21 cellular contexts compared by ENCODE assay signal in the genomic region with DNA sequence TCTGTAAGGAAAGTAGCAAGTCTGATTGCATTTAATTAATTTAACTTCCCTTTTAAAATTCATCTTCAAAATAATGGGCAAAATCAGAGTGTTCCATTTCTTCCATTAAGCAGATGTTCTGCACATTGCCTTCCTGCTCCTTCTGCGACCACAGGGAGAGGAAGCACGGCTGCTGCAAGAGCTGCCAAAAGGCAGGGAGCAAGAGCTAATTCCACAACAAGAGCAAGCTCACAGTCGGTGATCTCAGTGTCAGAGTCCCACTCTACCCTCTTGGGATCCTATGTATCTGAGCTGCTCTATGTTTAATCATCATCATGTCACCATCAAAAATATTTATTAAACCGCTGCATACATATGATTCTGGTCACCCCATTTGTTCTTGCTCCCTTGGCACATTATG.
DNase-seq lines count a peak whose midpoint lies in the region.
"Had no signal": no experiment of that assay in that cellular context is flagged by ENCODE, and none has a peak within 500 bp of the region (broad histone marks: within the 10 kb centered on the region; RNA-seq: fewer than 3 reads in every experiment).

No MANE protein-coding gene starts in this region.

- no peaks in the 10 kb centered on the region for H3K36me3 ChIP-seq in trophoblast cell (ENCODE audit: control insufficient read depth in 1 of 2, insufficient read depth in 2 of 2, low read length in 2 of 2)
- H3K36me3 ChIP-seq: BLaER1 treated with 17β-estradiol and CSF1 and Interleukin-3, amounts not matched to agents 10 nM and 100 nM had no signal

- no CpG with 5 or more reads among the region's 4 CpGs for WGBS in trophoblast cell (ENCODE audit: extremely low coverage, insufficient coverage, insufficient read length)

- no peak overlapping the region for H3K14ac ChIP-seq in trophoblast cell (ENCODE audit: low read length)

- H3K18ac ChIP-seq in trophoblast cell (ENCODE audit: low read length): no peak overlapping the region

- DNase-seq in NCI-H2107 treated with DMSO at 0.1 percent for 48 hours (lab: John Stamatoyannopoulos, UW; ENCODE audit: unreplicated experiment) (peak; percentile 30), NCI-H2107 (lab: John Stamatoyannopoulos, UW) (no peak), AG20443 (ENCODE audit: low spot score) (peak; percentile 34), NCI-H1694 treated with DMSO at 0.1 percent for 48 hours (lab: John Stamatoyannopoulos, UW) (peak; percentile 15), trophoblast cell (no peak), globus pallidus (ENCODE audit: low spot score) (no peak)
- DNase-seq in activated CD4-positive, alpha-beta T cell treated with anti-CD3 and anti-CD28 coated beads for 48 hours: no peak
- DNase-seq: CD4-positive, alpha-beta T cell; NCI-H1048; NCI-H1436; NCI-H2029; NCI-H2171 treated with DMSO at 0.1 percent for 48 hours; NCI-H524 treated with DMSO at 0.1 percent for 48 hours; NCI-H774; PC-9; Right ventricle myocardium superior; RPMI8226; SW 1271 had no signal

- no peak overlapping the region for H3K4me3 ChIP-seq in trophoblast cell (ENCODE audit: low read depth, low read length)
- H3K4me3 ChIP-seq: BLaER1 treated with 17β-estradiol and CSF1 and Interleukin-3, amounts not matched to agents 10 nM and 100 nM; PC-9 had no signal

- peaks cover 0 to 2% of the 10 kb centered on the region in 2 experiments for H3K4me1 ChIP-seq in trophoblast cell (ENCODE audit: control insufficient read depth in 1 of 2, insufficient read depth in 2 of 2, low read length in 2 of 2)
- H3K4me1 ChIP-seq: BLaER1 treated with 17β-estradiol and CSF1 and Interleukin-3, amounts not matched to agents 10 nM and 100 nM had no signal

- no peak overlapping the region for H2BK12ac ChIP-seq in trophoblast cell (ENCODE audit: low read length)

- no peak overlapping the region for H2AFZ ChIP-seq in trophoblast cell (ENCODE audit: insufficient read depth, low read length, poor library complexity)
- H2AFZ ChIP-seq: PC-9 had no signal

- H4K91ac ChIP-seq in trophoblast cell (ENCODE audit: low read depth, low read length): no peak overlapping the region

- H3K9me3 ChIP-seq in trophoblast cell (ENCODE audit: insufficient read depth, low read depth, low read length): no peaks in the 10 kb centered on the region
- H3K9me3 ChIP-seq: BLaER1 treated with 17β-estradiol and CSF1 and Interleukin-3, amounts not matched to agents 10 nM and 100 nM had no signal

- no peak overlapping the region for H2BK5ac ChIP-seq in trophoblast cell (ENCODE audit: low read depth, low read length, poor library complexity)

- H4K12ac ChIP-seq in trophoblast cell (ENCODE audit: low read depth, low read length): no peak overlapping the region

- no peaks in the 10 kb centered on the region for H3K79me2 ChIP-seq in trophoblast cell (ENCODE audit: control insufficient read depth, insufficient read depth, low read length, poor library complexity)

- no peak overlapping the region for H3K27ac ChIP-seq in trophoblast cell (ENCODE audit: low read depth, low read length)
- H3K27ac ChIP-seq: 22Rv1; BLaER1 treated with 17β-estradiol and CSF1 and Interleukin-3, amounts not matched to agents 10 nM and 100 nM; KMS-11; PC-9 had no signal

- no peak overlapping the region for H2BK120ac ChIP-seq in trophoblast cell (ENCODE audit: insufficient read depth, low read length, poor library complexity)

- H3K4ac ChIP-seq in trophoblast cell (ENCODE audit: low read depth, low read length): no peak overlapping the region

- no peak overlapping the region for H3K4me2 ChIP-seq in trophoblast cell (ENCODE audit: low read length)
- H3K4me2 ChIP-seq: BLaER1 treated with 17β-estradiol and CSF1 and Interleukin-3, amounts not matched to agents 10 nM and 100 nM; KMS-11; PC-9 had no signal

- no peaks in the 10 kb centered on the region for H3K27me3 ChIP-seq in trophoblast cell (ENCODE audit: insufficient read depth, low read length)
- H3K27me3 ChIP-seq: BLaER1 treated with 17β-estradiol and CSF1 and Interleukin-3, amounts not matched to agents 10 nM and 100 nM had no signal

- H3K79me1 ChIP-seq in trophoblast cell (ENCODE audit: low read length): no peaks in the 10 kb centered on the region

- H3K23ac ChIP-seq in trophoblast cell (ENCODE audit: low read length): no peak overlapping the region

- H2AK5ac ChIP-seq in trophoblast cell (ENCODE audit: low read length): no peak overlapping the region

- H3K9ac ChIP-seq in trophoblast cell (ENCODE audit: low read length): peak overlapping the region; percentile 36
- H3K9ac ChIP-seq: BLaER1 treated with 17β-estradiol and CSF1 and Interleukin-3, amounts not matched to agents 10 nM and 100 nM; KMS-11 had no signal

- no peak overlapping the region for H4K8ac ChIP-seq in trophoblast cell (ENCODE audit: low read depth, low read length)

Comparison
In these comparisons a context has a peak if more than half of its experiments do, and no peak if none do; other contexts are left out.
1. DNase-seq: peak in NCI-H2107 treated with DMSO at 0.1 percent for 48 hours (single experiment), AG20443 (single experiment) and NCI-H1694 treated with DMSO at 0.1 percent for 48 hours (single experiment); none in NCI-H2107 (single experiment), trophoblast cell (0 of 2), globus pallidus (single experiment) and activated CD4-positive, alpha-beta T cell treated with anti-CD3 and anti-CD28 coated beads for 48 hours (single experiment).